ENCODE assay signal across 25 cellular contexts in the genomic region with DNA sequence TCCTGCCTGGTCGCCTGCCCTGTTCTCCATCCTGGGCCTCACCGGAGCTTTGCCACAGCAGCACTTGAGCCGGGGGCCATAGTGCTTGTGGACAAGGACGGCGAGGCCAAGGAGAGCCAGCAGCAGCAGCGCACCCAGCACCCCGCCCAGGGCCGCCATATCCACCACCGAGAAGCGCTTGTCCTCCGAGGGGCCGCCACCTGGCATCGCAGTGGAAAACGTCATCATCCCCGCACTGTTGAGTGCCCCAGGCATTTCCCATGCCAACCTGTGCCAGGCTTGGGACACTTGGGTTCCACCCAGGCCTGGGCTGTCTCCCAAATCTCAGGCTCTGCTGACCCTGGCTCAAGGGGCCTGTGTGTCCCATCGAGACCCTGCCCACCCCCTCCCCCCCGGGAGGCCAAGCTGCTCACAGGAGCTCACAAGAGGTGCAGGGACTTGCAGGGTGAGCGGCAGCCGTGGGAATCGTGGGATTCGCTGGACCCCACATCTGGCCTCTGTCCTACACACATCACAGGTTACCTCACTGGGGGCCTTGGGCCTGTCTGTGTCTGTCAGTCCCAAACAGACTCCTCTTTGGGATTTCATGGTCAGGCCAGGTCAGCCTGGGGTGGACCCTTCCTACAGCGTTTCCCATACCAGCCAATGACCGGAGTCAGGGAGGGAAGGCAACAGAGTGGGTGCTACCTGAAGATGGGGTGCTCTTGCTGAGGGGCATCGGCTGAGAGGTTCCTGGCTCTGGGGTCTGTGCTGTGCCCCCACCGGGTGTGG. TPM values are rescaled to one million over a fixed set of nuclear protein-coding genes. Genes with fewer than 3 reads are reported as not detected.
"Had no signal": no experiment of that assay in that cellular context is flagged by ENCODE, and none has a peak within 500 bp of the region (broad histone marks: within the 10 kb centered on the region; RNA-seq: fewer than 3 reads in every experiment).

No MANE protein-coding gene starts in this region.

- H3K27me3 ChIP-seq: ascending aorta, left lung, neutrophil, uterus had no signal

- H3K27me3 Mint-ChIP-seq: activated T-helper 17 cell treated with anti-CD3 and anti-CD28 coated beads, Interleukin-2, amount 50 U/mL, for 72 hours; stimulated activated naive CD8-positive, alpha-beta T cell treated with anti-CD3 and anti-CD28 coated beads, Interleukin-15, Interleukin-2, amounts not matched to agents 100 ng/mL and 50 ng/mL, for 24 hours had no signal

- H3K36me3 ChIP-seq: uterus had no signal

- ATAC-seq: activated T-helper 17 cell treated with anti-CD3 and anti-CD28 coated beads, Interleukin-2, amount 50 U/mL, for 72 hours; gastrocnemius medialis; left lung had no signal

- H3K9me3 Mint-ChIP-seq: activated T-helper 17 cell treated with anti-CD3 and anti-CD28 coated beads, Interleukin-2, amount 50 U/mL, for 72 hours; memory B cell; naive B cell; stimulated activated naive CD8-positive, alpha-beta T cell treated with anti-CD3 and anti-CD28 coated beads, Interleukin-15, Interleukin-2, amounts not matched to agents 100 ng/mL and 50 ng/mL, for 24 hours; T-helper 2 cell treated with Interferon-gamma antibody and Interleukin-4, amounts not matched to agents 5 μg/mL and 100 μg/mL, for 36 hours had no signal

- H3K9me3 ChIP-seq: ascending aorta, gastrocnemius medialis, left lung, neutrophil, tibial nerve, uterus had no signal

- H3K4me1 Mint-ChIP-seq: activated T-helper 17 cell treated with anti-CD3 and anti-CD28 coated beads, Interleukin-2, amount 50 U/mL, for 72 hours had no signal

- H3K4me3 ChIP-seq: ascending aorta, gastrocnemius medialis, left lung, tibial nerve, uterus had no signal

- H3K27ac ChIP-seq: ascending aorta, gastrocnemius medialis, left lung, neutrophil, tibial nerve, uterus had no signal

- DNase-seq: activated CD4-positive, alpha-beta T cell treated with anti-CD3 and anti-CD28 coated beads, Interleukin-2, amount 50 U/mL, for 1 hour; activated naive CD4-positive, alpha-beta T cell treated with Interleukin-2 at 50 U/mL for 16 hours; activated T-cell treated with anti-CD3 and anti-CD28 coated beads for 4 hours; cortex of kidney; effector CD4-positive, alpha-beta T cell; gastrocnemius medialis; head of caudate nucleus; naive B cell; posterior cingulate gyrus; stimulated activated CD4-positive, alpha-beta T cell treated with anti-CD3 and anti-CD28 coated beads, Interleukin-2, amount 100 ng/mL, for 24 hours had no signal

- H3K27ac Mint-ChIP-seq: activated T-helper 17 cell treated with anti-CD3 and anti-CD28 coated beads, Interleukin-2, amount 50 U/mL, for 72 hours; memory B cell; stimulated activated naive CD8-positive, alpha-beta T cell treated with anti-CD3 and anti-CD28 coated beads, Interleukin-15, Interleukin-2, amounts not matched to agents 100 ng/mL and 50 ng/mL, for 24 hours; T-helper 2 cell treated with Interferon-gamma antibody and Interleukin-4, amounts not matched to agents 5 μg/mL and 100 μg/mL, for 36 hours had no signal

- H3K4me3 Mint-ChIP-seq: activated T-helper 17 cell treated with anti-CD3 and anti-CD28 coated beads, Interleukin-2, amount 50 U/mL, for 72 hours; memory B cell; stimulated activated naive CD8-positive, alpha-beta T cell treated with anti-CD3 and anti-CD28 coated beads, Interleukin-15, Interleukin-2, amounts not matched to agents 100 ng/mL and 50 ng/mL, for 24 hours; T-helper 2 cell treated with Interferon-gamma antibody and Interleukin-4, amounts not matched to agents 5 μg/mL and 100 μg/mL, for 36 hours had no signal

- FAIRE-seq: kidney, TTC549 had no signal

- H3K36me3 Mint-ChIP-seq: naive B cell had no signal

RNA-seq across cellular contexts. Expression of a gene that starts 6.7 kb away (rescaled TPM):
- total RNA-seq: activated T-helper 17 cell treated with anti-CD3 and anti-CD28 coated beads, Interleukin-2, amount 50 U/mL, for 72 hours; left lung; tibial nerve had no signal

RNA-seq across cellular contexts. Expression of a gene that starts 8.9 kb away (rescaled TPM):
- total RNA-seq: activated T-helper 17 cell treated with anti-CD3 and anti-CD28 coated beads, Interleukin-2, amount 50 U/mL, for 72 hours; ascending aorta; gastrocnemius medialis; kidney; left lung; mononuclear cell; tibial nerve; uterus had no signal
- polyA plus RNA-seq: adipose tissue, esophagus had no signal

RNA-seq across cellular contexts. Expression of a gene that starts 19.0 kb away (rescaled TPM):
- total RNA-seq: ascending aorta, gastrocnemius medialis, skeletal muscle tissue had no signal
